ENCODE assay signal across 8 cellular contexts in the genomic region with DNA sequence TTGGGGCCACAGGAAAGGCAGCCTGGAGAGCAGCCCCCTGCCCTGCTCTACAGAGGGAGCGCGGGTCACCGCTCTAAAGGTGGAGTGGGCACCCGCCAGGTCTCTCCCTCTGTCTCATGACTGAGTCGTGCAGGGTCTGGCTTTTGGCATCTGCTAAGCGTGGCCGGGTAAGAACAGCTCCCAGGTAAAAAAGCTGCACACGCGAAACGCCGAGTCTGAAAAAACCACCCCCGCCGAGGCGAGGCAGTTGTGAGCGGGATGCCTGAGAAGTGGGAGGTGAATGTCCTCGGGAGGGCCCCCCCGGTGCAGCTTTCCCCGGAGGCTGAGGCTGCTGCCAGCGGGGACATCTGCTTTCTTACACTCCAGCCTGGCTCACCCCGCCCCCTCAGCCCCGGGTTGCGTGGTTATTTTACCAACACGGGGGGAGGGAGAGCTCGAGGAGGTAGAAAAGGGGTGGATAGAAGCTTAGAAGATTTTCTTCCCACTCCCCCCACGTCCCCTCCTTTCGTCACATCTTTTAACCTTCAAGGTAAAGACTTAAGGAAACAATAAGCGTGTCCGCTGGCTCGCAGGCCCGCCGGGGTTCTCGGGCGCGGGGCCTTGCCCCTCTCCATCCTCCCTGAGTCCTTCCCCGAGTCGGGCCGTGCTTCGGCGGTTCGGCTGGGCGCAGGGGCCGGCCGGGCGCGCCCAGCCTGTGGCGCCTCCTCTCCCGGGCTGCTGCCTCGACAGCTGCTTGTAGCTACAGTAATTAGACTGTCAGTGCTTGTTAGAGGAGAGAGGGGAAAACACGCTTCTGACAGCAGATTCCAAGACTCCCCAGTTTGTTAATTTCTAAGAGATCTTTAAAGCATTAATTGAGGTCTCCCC.
DNase-seq lines count a peak whose midpoint lies in the region; ATAC-seq, FAIRE-seq and TF ChIP-seq lines count a peak whose summit lies in the region.

No MANE protein-coding gene starts in this region.

- peak overlapping the region; percentile 92 for H3K4me3 Mint-ChIP-seq in CD8-positive, alpha-beta T cell

- H3K9ac ChIP-seq in HUES48 (ENCODE audit: low read depth, low read length) (no peak overlapping the region; the same call in 1 of the 2 replicates), K562 (ENCODE audit: insufficient read depth in 1 of 2, low read depth in 2 of 2, low read length in 2 of 2) (no peak overlapping the region)

- no TSS peak for BruUV-seq in K562 (replicated peaks; lab: Mats Ljungman, UMichigan)

- 94% methylated on average over 32 of the region's 49 CpGs for WGBS in K562 (ENCODE audit: insufficient coverage, low coverage, missing lambda C conversion rate)
- 4 to 6% methylated on average over 49 of the region's 49 CpGs for WGBS in sigmoid colon, 2 donors

- H3K4me1 ChIP-seq in CD8-positive, alpha-beta T cell (ENCODE audit: insufficient read depth, low read length): peaks cover 5% of the 10 kb centered on the region
- H3K4me1 ChIP-seq in HUES48 (ENCODE audit: control insufficient read depth, insufficient read depth, low read length) (peaks cover 7% of the 10 kb centered on the region; the same call in 1 of the 2 replicates), K562 (replicated peaks in 1 of 2; ENCODE audit: control insufficient read depth in 2 of 2, insufficient read depth in 2 of 2, low read length in 2 of 2) (no peaks in the 10 kb centered on the region; a peak in 1 of 5 replicates), sigmoid colon (peaks cover 0 to 25% (median 10%) of the 10 kb centered on the region in 4 donors)

- no peaks in the 10 kb centered on the region for H3K36me3 ChIP-seq in CD8-positive, alpha-beta T cell (ENCODE audit: insufficient read depth, low read length)
- H3K36me3 ChIP-seq in HUES48 (ENCODE audit: control insufficient read depth, insufficient read depth, low read length) (no peaks in the 10 kb centered on the region), K562 (ENCODE audit: control insufficient read depth, insufficient read depth, low read length) (peaks cover 18% of the 10 kb centered on the region; the same call in 2 of the 3 replicates), sigmoid colon (peaks cover 0 to 13% (median 0%) of the 10 kb centered on the region in 4 donors)

- no peak for TF ChIP-seq CTCF in CD8-positive, alpha-beta T cell (IDR thresholded peaks at IDR 0.05)
- TF ChIP-seq CTCF in K562 (IDR thresholded peaks at IDR 0.05 in 2 of 3, conservative IDR thresholded peaks at IDR 0.05 in 1 of 3; ENCODE audit: insufficient read depth in 2 of 3, low read depth in 1 of 3, low read length in 3 of 3): no peak
- TF ChIP-seq CTCF in sigmoid colon (IDR thresholded peaks at IDR 0.05): no peak

- intact Hi-C loops in CD8-positive, alpha-beta T cell (cut with DNase I, micrococcal nuclease): loop anchor here in 1 of 2 experiments (1.0 to 5.0 kb wide), 2 partner anchors 11 to 745 kb away; a partner anchor contains a TSS
- intact Hi-C loops in K562 (cut with micrococcal nuclease): no loop called here
- intact Hi-C loops in sigmoid colon (cut with DNase I): no loop called here

- H3K27me3 Mint-ChIP-seq in CD8-positive, alpha-beta T cell (ENCODE audit: low read depth): peaks cover 2% of the 10 kb centered on the region

- peaks cover 39% of the 10 kb centered on the region for H3K4me1 Mint-ChIP-seq in CD8-positive, alpha-beta T cell (ENCODE audit: low read depth)

- peaks cover 12% of the 10 kb centered on the region for H3K36me3 Mint-ChIP-seq in CD8-positive, alpha-beta T cell

- no peaks in the 10 kb centered on the region for H3K27me3 ChIP-seq in CD8-positive, alpha-beta T cell (ENCODE audit: insufficient read depth, low read length)
- H3K27me3 ChIP-seq in HUES48 (ENCODE audit: control insufficient read depth, insufficient read depth, low read length) (peaks cover 64% of the 10 kb centered on the region), K562 (ENCODE audit: control insufficient read depth in 2 of 2, insufficient read depth in 2 of 2, low read length in 2 of 2) (no peaks in the 10 kb centered on the region), sigmoid colon (no peaks in the 10 kb centered on the region)

- no peak for TF ChIP-seq RAD21 in K562 (CRISPR knock-in tag; conservative IDR thresholded peaks at IDR 0.05 in 1 of 2, IDR thresholded peaks at IDR 0.05 in 1 of 2)

- in situ Hi-C loops in K562 (cut with MboI): no loop called here

- TF ChIP-seq EP300 in K562 (IDR thresholded peaks at IDR 0.05; ENCODE audit: low read length) (no peak), sigmoid colon (IDR thresholded peaks at IDR 0.05) (no peak)

- peak; percentile 10 to 67 (median 35) for DNase-seq in CD8-positive, alpha-beta T cell
- DNase-seq in T-helper 22 cell (ENCODE audit: low read depth): peak; percentile 47
- DNase-seq in K562 (ENCODE audit: extremely low read depth in 1 of 4, low spot score in 3 of 4): no peak
- DNase-seq in sigmoid colon: peak; percentile 88
- no peak for DNase-seq in NCI-H226

- H3K9me3 ChIP-seq in CD8-positive, alpha-beta T cell (ENCODE audit: low read length): no peaks in the 10 kb centered on the region
- no peaks in the 10 kb centered on the region for H3K9me3 ChIP-seq in HUES48 (ENCODE audit: control insufficient read depth, insufficient read depth, low read length)
- H3K9me3 ChIP-seq in K562 (replicated peaks; ENCODE audit: control insufficient read depth, insufficient read depth, low read depth, low read length): peaks cover 1% of the 10 kb centered on the region; the same call in 1 of the 2 replicates
- no peaks in the 10 kb centered on the region for H3K9me3 ChIP-seq in iPS-18c (ENCODE audit: control insufficient read depth, insufficient read depth, low read length)
- no peaks in the 10 kb centered on the region for H3K9me3 ChIP-seq in sigmoid colon

- peak; percentile 61 for ATAC-seq in CD8-positive, alpha-beta T cell
- ATAC-seq in GM19467 (IDR thresholded peaks at IDR 0.05; ENCODE audit: unreplicated experiment) (peak; percentile 32), K562 (no peak)

- no peak overlapping the region for H3K27ac ChIP-seq in CD8-positive, alpha-beta T cell (ENCODE audit: low read depth, low read length)
- H3K27ac ChIP-seq in HUES48 (ENCODE audit: low read depth, low read length) (no peak overlapping the region), K562 (ENCODE audit: extremely low read depth, low read depth, low read length) (no peak overlapping the region), sigmoid colon (peak overlapping the region in 3 of 4 donors; percentile 70 to 72 (median 71))

- no peak overlapping the region for H3K4me2 ChIP-seq in K562 (ENCODE audit: insufficient read depth, low read length)

- CTCF ChIA-PET in CD8-positive, alpha-beta T cell (lab: Charles Lee): interaction anchor here (1.1 to 1.6 kb wide), 3 partner anchors 9 to 15 kb away, joined by 4 to 10 read pairs (median 4); no protein-coding TSS in a partner anchor
- CTCF ChIA-PET in K562 (lab: Yijun Ruan, JAX; ENCODE audit: low intra/inter-chr PET ratio): no interaction called here

- H3K9me1 ChIP-seq in K562 (ENCODE audit: control insufficient read depth, insufficient read depth, low read length): no peaks in the 10 kb centered on the region

- FAIRE-seq in K562 (lab: Jason Lieb, UNC): no peak

- no peaks in the 10 kb centered on the region for H4K20me1 ChIP-seq in K562 (replicated peaks; ENCODE audit: control insufficient read depth, insufficient read depth, low read length)

- peak overlapping the region; percentile 64 for H3K4me3 ChIP-seq in CD8-positive, alpha-beta T cell (ENCODE audit: low read depth, low read length)
- H3K4me3 ChIP-seq in HUES48 (ENCODE audit: low read depth, low read length) (peak overlapping the region; percentile 63), K562 (no peak overlapping the region), iPS-18c (ENCODE audit: insufficient read depth, low read depth, low read length) (peak overlapping the region; percentile 65), sigmoid colon (peak overlapping the region; percentile 24 to 67 (median 58))

- H2AFZ ChIP-seq in K562 (ENCODE audit: low read depth, low read length): no peak overlapping the region

- H3K79me2 ChIP-seq in K562 (ENCODE audit: control insufficient read depth, insufficient read depth, low read length): no peaks in the 10 kb centered on the region

- H3K27ac Mint-ChIP-seq in CD8-positive, alpha-beta T cell: peak overlapping the region; percentile 78

- POLR2A ChIA-PET in CD8-positive, alpha-beta T cell (lab: Charles Lee): interaction anchor here (1.5 kb wide), 1 partner anchor 70 kb away, joined by 4 read pairs; a partner anchor contains a TSS
- POLR2A ChIA-PET in K562 (lab: Yijun Ruan, JAX): interaction anchor here (0.6 kb wide), 1 partner anchor 121 kb away, joined by 3 read pairs; no protein-coding TSS in a partner anchor

- no peaks in the 10 kb centered on the region for H3K9me3 Mint-ChIP-seq in CD8-positive, alpha-beta T cell

- TF ChIP-seq POLR2A in K562 (conservative IDR thresholded peaks at IDR 0.05): no peak
- TF ChIP-seq POLR2A in sigmoid colon (IDR thresholded peaks at IDR 0.05): no peak

TF ChIP-seq in K562, 482 proteins besides CTCF, POLR2A, EP300 and RAD21:
- TF ChIP-seq NFE2 (IDR thresholded peaks at IDR 0.05; ENCODE audit: low read depth) (no peak), XRCC5 (IDR thresholded peaks at IDR 0.05; ENCODE audit: low read depth, low read length) (no peak), RBM22 (IDR thresholded peaks at IDR 0.05; ENCODE audit: low read depth, low read length, poor library complexity, severe bottlenecking) (peak; percentile 68), POLR2G (IDR thresholded peaks at IDR 0.05; ENCODE audit: low read depth, low read length) (peak; percentile 63)
- TF ChIP-seq, protein P1, sequence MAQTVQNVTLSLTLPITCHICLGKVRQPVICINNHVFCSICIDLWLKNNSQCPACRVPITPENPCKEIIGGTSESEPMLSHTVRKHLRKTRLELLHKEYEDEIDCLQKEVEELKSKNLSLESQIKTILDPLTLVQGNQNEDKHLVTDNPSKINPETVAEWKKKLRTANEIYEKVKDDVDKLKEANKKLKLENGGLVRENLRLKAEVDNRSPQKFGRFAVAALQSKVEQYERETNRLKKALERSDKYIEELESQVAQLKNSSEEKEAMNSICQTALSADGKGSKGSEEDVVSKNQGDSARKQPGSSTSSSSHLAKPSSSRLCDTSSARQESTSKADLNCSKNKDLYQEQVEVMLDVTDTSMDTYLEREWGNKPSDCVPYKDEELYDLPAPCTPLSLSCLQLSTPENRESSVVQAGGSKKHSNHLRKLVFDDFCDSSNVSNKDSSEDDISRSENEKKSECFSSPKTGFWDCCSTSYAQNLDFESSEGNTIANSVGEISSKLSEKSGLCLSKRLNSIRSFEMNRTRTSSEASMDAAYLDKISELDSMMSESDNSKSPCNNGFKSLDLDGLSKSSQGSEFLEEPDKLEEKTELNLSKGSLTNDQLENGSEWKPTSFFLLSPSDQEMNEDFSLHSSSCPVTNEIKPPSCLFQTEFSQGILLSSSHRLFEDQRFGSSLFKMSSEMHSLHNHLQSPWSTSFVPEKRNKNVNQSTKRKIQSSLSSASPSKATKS (CRISPR knock-in tag; IDR thresholded peaks at IDR 0.05): no peak

Comparison
In these comparisons a context has a peak if more than half of its experiments do, and no peak if none do; other contexts are left out.
1. DNase-seq: peak in CD8-positive, alpha-beta T cell (7 of 7), T-helper 22 cell (single experiment) and sigmoid colon (single experiment); none in K562 (0 of 4) and NCI-H226 (single experiment).
2. H3K27ac ChIP-seq: peak in sigmoid colon (3 of 4); none in CD8-positive, alpha-beta T cell (single experiment), HUES48 (single experiment) and K562 (single experiment).